8 cellular contexts compared by ENCODE assay signal in genomic region chr17:18816489-18817371, GRCh38. TPM values are rescaled to one million over a fixed set of nuclear protein-coding genes. Genes with fewer than 3 reads are reported as not detected.
DNase-seq lines count a peak whose midpoint lies in the region; ATAC-seq, FAIRE-seq and TF ChIP-seq lines count a peak whose summit lies in the region.
"Not testable (repeated sequence)": the region's sequence is repeated elsewhere in the genome, so short reads cannot be mapped to it uniquely, and the experiment has no call there.

No MANE protein-coding gene starts in this region.

- peak; percentile 70 to 85 for ATAC-seq in naive B cell (ENCODE audit: low read depth in 2 of 2)

- FAIRE-seq in frontal cortex (lab: Jason Lieb, UNC), result peak; percentile 95

- H3K27me3 ChIP-seq in ascending aorta, result not testable (repeated sequence)

- intact Hi-C loops in ascending aorta (cut with DNase I), result not testable (repeated sequence)

- H3K36me3 ChIP-seq in ascending aorta, result not testable (repeated sequence)

- H3K4me1 Mint-ChIP-seq in T-helper 2 cell treated with Interferon-gamma antibody and Interleukin-4, amounts not matched to agents 5 μg/mL and 100 μg/mL, for 36 hours (ENCODE audit: low read depth), result peaks cover 13% of the 10 kb centered on the region
- H3K4me1 Mint-ChIP-seq in naive B cell, result not testable (repeated sequence)

- H3K4me1 ChIP-seq in ascending aorta, result not testable (repeated sequence)

- not testable (repeated sequence) for H3K4me3 ChIP-seq in ascending aorta

- TF ChIP-seq CTCF in ascending aorta (IDR thresholded peaks at IDR 0.05), result peak in 2 of 3 experiments; percentile 64 to 72

- not testable (repeated sequence) for H3K9me3 ChIP-seq in ascending aorta

- not testable (repeated sequence) for H3K36me3 Mint-ChIP-seq in T-helper 2 cell treated with Interferon-gamma antibody and Interleukin-4, amounts not matched to agents 5 μg/mL and 100 μg/mL, for 36 hours (ENCODE audit: low read depth); naive B cell

- H3K27me3 Mint-ChIP-seq in T-helper 2 cell treated with Interferon-gamma antibody and Interleukin-4, amounts not matched to agents 5 μg/mL and 100 μg/mL, for 36 hours (ENCODE audit: low read depth), result not testable (repeated sequence)
- H3K27me3 Mint-ChIP-seq in naive B cell, result peaks cover 0 to 17% (median 4%) of the 10 kb centered on the region in 3 donors

- H3K27ac Mint-ChIP-seq in T-helper 2 cell treated with Interferon-gamma antibody and Interleukin-4, amounts not matched to agents 5 μg/mL and 100 μg/mL, for 36 hours, result not testable (repeated sequence)
- peak overlapping the region in 1 of 6 donors; percentile 35 for H3K27ac Mint-ChIP-seq in naive B cell

- not testable (repeated sequence) for H3K4me3 Mint-ChIP-seq in T-helper 2 cell treated with Interferon-gamma antibody and Interleukin-4, amounts not matched to agents 5 μg/mL and 100 μg/mL, for 36 hours; naive B cell

- H3K9me3 Mint-ChIP-seq in T-helper 2 cell treated with Interferon-gamma antibody and Interleukin-4, amounts not matched to agents 5 μg/mL and 100 μg/mL, for 36 hours; naive B cell: not testable (repeated sequence)

- not testable (repeated sequence) for H3K27ac ChIP-seq in ascending aorta

- DNase-seq in D341Med (ENCODE audit: low spot score) (peak; percentile 26), HK-2 (ENCODE audit: unreplicated experiment) (peak; percentile 8), NCI-H446 (lab: John Stamatoyannopoulos, UW) (peak; percentile 30 to 62), ascending aorta (ENCODE audit: low spot score in 2 of 2) (peak in 1 of 2 donors; percentile 64), frontal cortex (ENCODE audit: low spot score in 2 of 2) (peak; percentile 2 to 3), naive B cell (peak; percentile 48)
- peak; percentile 16 for DNase-seq in T-helper 2 cell treated with Interferon-gamma antibody and Interleukin-4, amounts not matched to agents 5 μg/mL and 100 μg/mL, for 36 hours (ENCODE audit: low spot score)
- DNase-seq in stimulated activated naive CD4-positive, alpha-beta T cell (lab: John Stamatoyannopoulos, UW), result peak in 5 of 6 experiments; percentile 14 to 65 (median 25)

RNA-seq across cellular contexts. Expression of gene TVP23B, which starts 35.7 kb away (rescaled TPM):
- 17.1 TPM for total RNA-seq in ascending aorta
- total RNA-seq in frontal cortex, result 39.9 TPM
- polyA plus RNA-seq in naive B cell (ENCODE audit: low read depth in 6 of 6), result 10 to 100 TPM; 41.0 to 66.7 (median 49.1) TPM

RNA-seq across cellular contexts. Expression of gene PRPSAP2, which starts 41.2 kb away (rescaled TPM):
- total RNA-seq in ascending aorta (3.4 TPM), frontal cortex (164 TPM)
- polyA plus RNA-seq in naive B cell (ENCODE audit: low read depth in 6 of 6), result 10 to 100 TPM; 40.1 to 53.3 (median 46.1) TPM

Comparison
In these comparisons a context has a peak if more than half of its experiments do, and no peak if none do; other contexts are left out.
1. RNA of gene PRPSAP2, which starts 41.2 kb away (total RNA-seq): 164 TPM in frontal cortex (single experiment); 3.4 TPM in ascending aorta (single experiment); every median in the first group is over 10 times any median in the second.